In the genomic region with DNA sequence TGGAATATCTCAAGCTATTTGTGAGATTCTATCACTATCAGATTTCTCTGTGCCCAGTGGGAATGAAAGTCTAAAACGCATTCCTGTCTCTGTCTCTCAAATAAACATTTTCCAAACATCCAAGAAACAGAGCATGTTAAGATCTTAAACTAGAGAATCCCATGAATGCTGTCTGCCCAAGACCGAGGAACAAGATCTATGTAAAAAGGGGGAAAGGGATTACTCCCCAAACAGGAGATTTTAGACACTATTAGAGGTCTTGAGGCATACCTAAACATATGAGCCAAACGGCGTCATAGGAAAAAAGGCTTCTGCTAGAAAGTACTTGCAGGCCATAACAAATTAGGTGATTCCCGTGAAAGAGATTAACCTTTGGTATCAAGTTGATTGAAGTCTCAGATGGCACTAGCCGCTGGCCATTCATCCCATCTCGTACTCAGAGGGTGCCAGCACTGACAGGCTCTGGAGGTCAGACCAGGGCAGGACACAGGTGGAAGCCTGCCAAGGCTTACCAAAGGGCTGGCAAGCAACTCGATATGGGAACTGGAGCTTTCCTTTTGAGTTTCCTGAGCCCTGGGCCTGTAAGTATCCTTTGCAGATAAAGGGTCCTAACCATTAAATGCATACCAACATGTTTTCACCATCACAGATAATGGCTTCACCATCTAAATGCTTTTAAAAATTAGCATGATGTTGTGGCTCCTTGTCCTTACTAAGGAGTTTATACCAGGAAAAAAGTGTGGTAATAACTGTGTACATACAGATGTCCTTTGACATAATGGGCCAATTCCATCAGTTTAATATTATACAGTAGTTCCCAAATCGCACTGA, we compare ENCODE assay signal across 10 cellular contexts.
DNase-seq lines count a peak whose midpoint lies in the region; ATAC-seq and TF ChIP-seq lines count a peak whose summit lies in the region.
"Had no signal": no experiment of that assay in that cellular context is flagged by ENCODE, and none has a peak within 500 bp of the region (broad histone marks: within the 10 kb centered on the region; RNA-seq: fewer than 3 reads in every experiment).

No MANE protein-coding gene starts in this region.

- H3K79me1 ChIP-seq in H9 (ENCODE audit: insufficient read depth, low read depth, low read length, poor library complexity, severe bottlenecking): no peaks in the 10 kb centered on the region

- TF ChIP-seq CTCF in LNCaP clone FGC (IDR thresholded peaks at IDR 0.05; ENCODE audit: control insufficient read depth, extremely low read depth, insufficient read depth) (no peak), colonic mucosa (IDR thresholded peaks at IDR 0.05) (no peak), H9 (conservative IDR thresholded peaks at IDR 0.05) (no peak)

- H3K27ac ChIP-seq in colonic mucosa (no peak overlapping the region), subcutaneous abdominal adipose tissue (ENCODE audit: low read depth, low read length) (peak overlapping the region; percentile 94), H9 (ENCODE audit: insufficient read length, low read depth, low read length) (no peak overlapping the region)

- H3K36me3 Mint-ChIP-seq in H9 (ENCODE audit: insufficient read depth in 1 of 3, low read depth in 3 of 3): peaks cover 0 to under 1% (median under 1%) of the 10 kb centered on the region in 3 experiments; a peak in 5 of 7 replicates

- H2BK20ac ChIP-seq in H9 (ENCODE audit: low read depth, low read length, poor library complexity, severe bottlenecking): no peak overlapping the region

- H2BK12ac ChIP-seq in H9 (ENCODE audit: insufficient read length, low read depth, low read length): no peak overlapping the region

- H3K4me1 ChIP-seq in colonic mucosa (no peaks in the 10 kb centered on the region), subcutaneous abdominal adipose tissue (ENCODE audit: control insufficient read depth in 5 of 5, insufficient read depth in 5 of 5, low read length in 5 of 5) (peaks cover 21 to 80% (median 72%) of the 10 kb centered on the region in 5 donors), H9 (ENCODE audit: insufficient read depth, low read length) (no peaks in the 10 kb centered on the region)

- H3K9ac ChIP-seq in colonic mucosa (ENCODE audit: low read depth in 2 of 2, low read length in 2 of 2) (no peak overlapping the region), subcutaneous abdominal adipose tissue (ENCODE audit: low read length in 5 of 5) (peak overlapping the region in 4 of 5 donors; percentile 11 to 71 (median 32)), H9 (ENCODE audit: extremely low read depth, insufficient read length, low read length) (no peak overlapping the region)

- H2AK5ac ChIP-seq in H9 (ENCODE audit: insufficient read length, low read length): no peak overlapping the region

- WGBS in H9 (ENCODE audit: extremely low coverage, insufficient read length, low lambda C conversion rate): no CpG with 5 or more reads among the region's 9 CpGs

- H2BK15ac ChIP-seq in H9 (ENCODE audit: low read depth, low read length): no peak overlapping the region

- H3K4me1 Mint-ChIP-seq in H9: peaks cover 6 to 9% of the 10 kb centered on the region in 2 experiments; a peak in 3 of 4 replicates

- H2AFZ ChIP-seq in H9 (ENCODE audit: low read length): no peak overlapping the region

- H3K4ac ChIP-seq in H9 (ENCODE audit: low read depth, low read length): no peak overlapping the region

- H3K27me3 ChIP-seq in colonic mucosa (no peaks in the 10 kb centered on the region), subcutaneous abdominal adipose tissue (ENCODE audit: control insufficient read depth in 5 of 5, insufficient read depth in 4 of 5, low read length in 5 of 5) (no peaks in the 10 kb centered on the region), H9 (ENCODE audit: insufficient read depth, low read length) (no peaks in the 10 kb centered on the region)

- H3K27ac Mint-ChIP-seq in H9: no peak overlapping the region
- H3K27ac Mint-ChIP-seq: activated CD4-positive, alpha-beta T cell treated with anti-CD3 and anti-CD28 coated beads, Interleukin-2, amount 10 ng/mL, durations not matched to agents 7 days and 5 days had no signal

- no peak overlapping the region for H4K8ac ChIP-seq in H9 (replicated peaks; ENCODE audit: insufficient read length, low read depth, low read length)

- no peaks in the 10 kb centered on the region for H4K20me1 ChIP-seq in H9 (ENCODE audit: control insufficient read depth, insufficient read depth, insufficient read length)

- H3T11ph ChIP-seq in H9 (ENCODE audit: low read length): no peak overlapping the region

- no peak overlapping the region for H3K23ac ChIP-seq in H9 (ENCODE audit: insufficient read length, low read depth, low read length)

- H4K91ac ChIP-seq in H9 (ENCODE audit: insufficient read length, low read depth, low read length): no peak overlapping the region

- H4K5ac ChIP-seq in H9 (ENCODE audit: insufficient read length, low read depth, low read length): no peak overlapping the region

- no peak overlapping the region for H3K14ac ChIP-seq in H9 (ENCODE audit: insufficient read depth, low read length)

- intact Hi-C loops in colonic mucosa (cut with DNase I): no loop called here

- no peak overlapping the region for H2BK5ac ChIP-seq in H9 (ENCODE audit: insufficient read length, low read length)

- ATAC-seq in left lobe of liver (peak; percentile 83), GM21717 (IDR thresholded peaks at IDR 0.05; ENCODE audit: unreplicated experiment) (no peak), GM18909 (IDR thresholded peaks at IDR 0.05; ENCODE audit: poor library complexity, unreplicated experiment) (no peak)

- H3K9me3 ChIP-seq in colonic mucosa (no peaks in the 10 kb centered on the region), subcutaneous abdominal adipose tissue (ENCODE audit: control insufficient read depth in 5 of 5, low read length in 5 of 5) (no peaks in the 10 kb centered on the region), H9 (ENCODE audit: control insufficient read depth, low read depth, low read length) (no peaks in the 10 kb centered on the region)

- no peaks in the 10 kb centered on the region for H3K36me3 ChIP-seq in colonic mucosa
- H3K36me3 ChIP-seq in subcutaneous abdominal adipose tissue (ENCODE audit: control insufficient read depth in 5 of 5, insufficient read depth in 5 of 5, low read length in 5 of 5): no peaks in the 10 kb centered on the region

- no peak overlapping the region for H3K4me2 ChIP-seq in H9 (ENCODE audit: insufficient read depth, insufficient read length, low read length)

- H2BK120ac ChIP-seq in H9 (ENCODE audit: low read depth, low read length, poor library complexity, severe bottlenecking): no peak overlapping the region

- DNase-seq in LNCaP clone FGC (ENCODE audit: low read depth) (peak; percentile 75), colonic mucosa (peak; percentile 55), left lobe of liver (ENCODE audit: low spot score) (peak; percentile 96), H9 (no peak), NCI-H1417 treated with DMSO at 0.1 percent for 48 hours (lab: John Stamatoyannopoulos, UW) (no peak)
- DNase-seq: activated CD4-positive, alpha-beta T cell treated with anti-CD3 and anti-CD28 coated beads, Interleukin-2, amount 10 ng/mL, durations not matched to agents 7 days and 5 days; NCI-H187 had no signal

- H3K18ac ChIP-seq in H9 (ENCODE audit: insufficient read length, low read depth, low read length): no peak overlapping the region

- H3K56ac ChIP-seq in H9 (ENCODE audit: insufficient read length, low read depth, low read length): no peak overlapping the region

- H3K23me2 ChIP-seq in H9 (ENCODE audit: insufficient read length, low read depth, low read length, poor library complexity, severe bottlenecking): no peaks in the 10 kb centered on the region

- H3K4me3 ChIP-seq in LNCaP clone FGC (ENCODE audit: low read depth, low read length): no peak overlapping the region
- H3K4me3 ChIP-seq in colonic mucosa: no peak overlapping the region
- H3K4me3 ChIP-seq in subcutaneous abdominal adipose tissue (ENCODE audit: low read depth in 1 of 5, low read length in 5 of 5): peak overlapping the region in 2 of 5 donors; percentile 4 to 19

- no peaks in the 10 kb centered on the region for H3K27me3 Mint-ChIP-seq in H9 (ENCODE audit: low read depth)
- H3K27me3 Mint-ChIP-seq: activated CD4-positive, alpha-beta T cell treated with anti-CD3 and anti-CD28 coated beads, Interleukin-2, amount 10 ng/mL, durations not matched to agents 7 days and 5 days had no signal

- no peak overlapping the region for H3K4me3 Mint-ChIP-seq in H9
- H3K4me3 Mint-ChIP-seq: activated CD4-positive, alpha-beta T cell treated with anti-CD3 and anti-CD28 coated beads, Interleukin-2, amount 10 ng/mL, durations not matched to agents 7 days and 5 days had no signal

- H3K9me3 Mint-ChIP-seq in H9: peaks cover under 1 to 1% of the 10 kb centered on the region in 2 experiments; a peak in 1 of 5 replicates

- no peaks in the 10 kb centered on the region for H3K79me2 ChIP-seq in H9 (ENCODE audit: insufficient read depth, low read length)

Comparison
In these comparisons a context has a peak if more than half of its experiments do, and no peak if none do; other contexts are left out.
1. DNase-seq: peak in LNCaP clone FGC (single experiment), colonic mucosa (single experiment) and left lobe of liver (single experiment); none in H9 (single experiment) and NCI-H1417 treated with DMSO at 0.1 percent for 48 hours (single experiment).
2. H3K9ac ChIP-seq: peak in subcutaneous abdominal adipose tissue (4 of 5); none in colonic mucosa (0 of 2) and H9 (single experiment).